ENCODE assay signal across 26 cellular contexts in the genomic region with DNA sequence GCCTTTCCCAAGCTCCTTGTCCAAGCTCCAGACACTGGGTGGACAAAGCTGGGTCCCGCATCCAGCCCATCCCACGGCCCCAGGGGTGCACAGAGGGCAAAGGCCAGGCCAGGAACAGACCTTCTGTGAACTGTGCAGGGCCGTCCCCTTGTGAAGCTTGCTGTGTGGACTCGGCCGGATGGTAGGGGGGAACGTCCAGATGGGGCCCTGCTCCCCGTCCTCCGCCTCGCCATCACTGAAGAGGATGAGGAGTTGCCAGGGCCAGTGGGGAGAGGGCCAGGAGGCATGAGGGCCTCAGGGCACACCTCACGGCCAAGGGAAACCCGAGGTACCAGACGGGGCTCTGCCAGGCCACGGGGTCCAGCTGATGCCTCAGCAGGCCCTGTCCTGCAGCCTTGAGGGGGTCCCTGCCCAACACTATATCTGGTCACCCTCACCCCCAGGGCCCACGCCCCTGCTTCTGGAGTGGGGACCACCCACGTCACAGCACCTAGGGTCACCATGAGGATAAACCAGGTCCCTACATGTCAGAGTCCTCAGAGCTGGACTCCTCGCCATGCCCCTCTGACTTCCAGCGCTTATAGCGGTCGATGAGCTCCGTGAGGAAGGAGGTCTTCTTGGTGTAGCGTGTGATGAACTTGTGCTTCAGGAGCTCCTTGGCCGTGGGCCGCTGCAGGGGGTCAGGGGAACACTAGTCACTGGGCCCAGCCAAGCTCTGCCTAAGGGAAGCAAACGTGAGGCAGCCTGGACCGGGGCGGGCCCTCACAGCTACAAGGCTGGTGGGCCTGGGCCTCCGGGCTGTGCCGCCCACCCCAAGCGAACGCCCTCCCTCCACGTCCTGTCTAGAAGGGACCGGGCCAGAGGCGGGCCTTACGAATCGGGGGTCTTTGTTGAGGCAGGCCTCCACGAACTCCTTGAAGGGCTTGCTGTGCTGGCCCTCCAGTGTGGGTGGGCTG.
"Had no signal": no experiment of that assay in that cellular context is flagged by ENCODE, and none has a peak within 500 bp of the region (broad histone marks: within the 10 kb centered on the region; RNA-seq: fewer than 3 reads in every experiment).

No MANE protein-coding gene starts in this region.

- H3K4me1 ChIP-seq: body of pancreas, left ventricle myocardium inferior, pancreas, sigmoid colon, testis had no signal

- H3K9me3 Mint-ChIP-seq: activated CD4-positive, alpha-beta memory T cell treated with anti-CD3 and anti-CD28 coated beads for 36 hours; activated naive CD4-positive, alpha-beta T cell treated with anti-CD3 and anti-CD28 coated beads, Interleukin-2, amount 10 ng/mL, durations not matched to agents 7 days and 5 days; natural killer cell treated with Interleukin-12 subunit alpha and Interleukin-12 subunit beta and Interleukin-15 and Interleukin-18, amount 100 ng/mL, for 72 hours; WTC11 had no signal

- ATAC-seq: activated CD4-positive, alpha-beta T cell treated with anti-CD3 and anti-CD28 coated beads for 36 hours; body of pancreas; esophagus mucosa; pancreas; WTC11 had no signal

- H3K9me3 ChIP-seq: body of pancreas, left ventricle myocardium inferior, neutrophil, pancreas, sigmoid colon, testis, upper lobe of left lung had no signal

- H3K36me3 Mint-ChIP-seq: natural killer cell treated with Interleukin-12 subunit alpha and Interleukin-12 subunit beta and Interleukin-15 and Interleukin-18, amount 100 ng/mL, for 72 hours had no signal

- DNase-seq: activated CD4-positive, alpha-beta memory T cell treated with anti-CD3 and anti-CD28 coated beads for 36 hours; activated CD4-positive, alpha-beta T cell treated with anti-CD3 and anti-CD28 coated beads for 36 hours; activated effector memory CD4-positive, alpha-beta T cell treated with anti-CD3 and anti-CD28 coated beads, Interleukin-2, amount 50 U/mL, for 16 hours; activated naive CD4-positive, alpha-beta T cell treated with anti-CD3 and anti-CD28 coated beads, Interleukin-2, amount 10 ng/mL, durations not matched to agents 7 days and 5 days; anterior cingulate cortex; body of pancreas; dermis blood vessel endothelial cell; effector CD8-positive, alpha-beta T cell; foreskin melanocyte; glutamatergic neuron; hippocampal formation; left ventricle myocardium inferior; midbrain; sigmoid colon; stimulated activated CD4-positive, alpha-beta T cell treated with anti-CD3 and anti-CD28 coated beads, Interleukin-15, amount 100 ng/mL, for 24 hours; stimulated activated naive CD4-positive, alpha-beta T cell; T-helper 1 cell; T-helper 9 cell; testis had no signal

- H3K4me1 Mint-ChIP-seq: activated CD4-positive, alpha-beta T cell treated with anti-CD3 and anti-CD28 coated beads for 36 hours; activated naive CD4-positive, alpha-beta T cell treated with anti-CD3 and anti-CD28 coated beads, Interleukin-2, amount 10 ng/mL, durations not matched to agents 7 days and 5 days; WTC11 had no signal

- H3K27ac Mint-ChIP-seq: activated CD4-positive, alpha-beta memory T cell treated with anti-CD3 and anti-CD28 coated beads for 36 hours; activated CD4-positive, alpha-beta T cell treated with anti-CD3 and anti-CD28 coated beads for 36 hours; activated naive CD4-positive, alpha-beta T cell treated with anti-CD3 and anti-CD28 coated beads, Interleukin-2, amount 10 ng/mL, durations not matched to agents 7 days and 5 days; natural killer cell treated with Interleukin-12 subunit alpha and Interleukin-12 subunit beta and Interleukin-15 and Interleukin-18, amount 100 ng/mL, for 72 hours; WTC11 had no signal

- H3K27me3 ChIP-seq: body of pancreas, neutrophil, pancreas, sigmoid colon, testis, upper lobe of left lung had no signal

- H3K27me3 Mint-ChIP-seq: activated CD4-positive, alpha-beta memory T cell treated with anti-CD3 and anti-CD28 coated beads for 36 hours; activated CD4-positive, alpha-beta T cell treated with anti-CD3 and anti-CD28 coated beads for 36 hours; activated naive CD4-positive, alpha-beta T cell treated with anti-CD3 and anti-CD28 coated beads, Interleukin-2, amount 10 ng/mL, durations not matched to agents 7 days and 5 days; natural killer cell treated with Interleukin-12 subunit alpha and Interleukin-12 subunit beta and Interleukin-15 and Interleukin-18, amount 100 ng/mL, for 72 hours had no signal

- H3K27ac ChIP-seq: body of pancreas, left ventricle myocardium inferior, neutrophil, pancreas, sigmoid colon, testis, upper lobe of left lung had no signal

- H3K4me3 Mint-ChIP-seq: activated CD4-positive, alpha-beta memory T cell treated with anti-CD3 and anti-CD28 coated beads for 36 hours; activated CD4-positive, alpha-beta T cell treated with anti-CD3 and anti-CD28 coated beads for 36 hours; activated naive CD4-positive, alpha-beta T cell treated with anti-CD3 and anti-CD28 coated beads, Interleukin-2, amount 10 ng/mL, durations not matched to agents 7 days and 5 days; natural killer cell treated with Interleukin-12 subunit alpha and Interleukin-12 subunit beta and Interleukin-15 and Interleukin-18, amount 100 ng/mL, for 72 hours; WTC11 had no signal

- H3K4me3 ChIP-seq: body of pancreas, left ventricle myocardium inferior, pancreas, sigmoid colon, smooth muscle cell, testis, upper lobe of left lung had no signal
